1 cellular context compared by ENCODE assay signal in genomic region chr7:128236924-128237586, GRCh38.
TF ChIP-seq lines count a peak whose summit lies in the region.

No MANE protein-coding gene starts in this region.

TF ChIP-seq in K562, 482 proteins besides CTCF, POLR2A, EP300 and RAD21 (continued from another document):
- TF ChIP-seq BHLHE40 (IDR thresholded peaks at IDR 0.05; ENCODE audit: low read length) (peak; percentile 57), NCOA4 (IDR thresholded peaks at IDR 0.05; ENCODE audit: partially characterized antibody) (no peak), RFX7 (CRISPR knock-in tag; IDR thresholded peaks at IDR 0.05) (no peak), MBD2 (IDR thresholded peaks at IDR 0.05; ENCODE audit: borderline replicate concordance, low read depth) (no peak), ZNF212 (CRISPR knock-in tag; IDR thresholded peaks at IDR 0.05) (peak; percentile 79), ZNF408 (CRISPR knock-in tag; IDR thresholded peaks at IDR 0.05; ENCODE audit: low read depth) (no peak), MED1 (CRISPR knock-in tag; IDR thresholded peaks at IDR 0.05; ENCODE audit: borderline replicate concordance) (no peak), ZNF551 (CRISPR knock-in tag; IDR thresholded peaks at IDR 0.05) (no peak)
TF ChIP-seq in K562: peak in this region for 165.
